Comparison of ENCODE assay signal across 23 cellular contexts in the genomic region with DNA sequence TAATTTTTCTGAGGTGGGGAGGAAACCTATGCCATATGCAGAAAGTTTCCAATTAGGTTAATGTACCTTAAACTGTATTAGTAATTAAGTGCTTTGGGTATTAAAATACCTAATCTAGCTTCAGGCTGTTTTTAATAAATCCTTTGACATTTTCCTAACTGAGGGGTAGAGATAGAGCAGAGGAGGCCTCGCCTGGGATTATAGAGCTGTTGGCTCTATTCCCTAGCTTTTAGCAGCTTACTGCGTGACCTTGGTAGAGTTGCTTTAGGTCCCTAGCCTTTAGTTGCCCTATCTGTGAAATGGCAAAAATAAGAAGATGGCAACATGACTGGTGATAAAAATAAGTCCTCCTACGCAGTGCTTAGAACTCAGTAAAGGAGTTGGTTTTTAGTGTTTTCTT.
"Had no signal": no experiment of that assay in that cellular context is flagged by ENCODE, and none has a peak within 500 bp of the region (broad histone marks: within the 10 kb centered on the region; RNA-seq: fewer than 3 reads in every experiment).

No MANE protein-coding gene starts in this region.

- H3K27ac ChIP-seq: neural progenitor cell, pancreas, prostate gland, right lobe of liver, skin epidermis, spleen, stomach, thoracic aorta, thyroid gland, tibial nerve, upper lobe of left lung, vagina had no signal

- H2AFZ ChIP-seq: neural progenitor cell had no signal

- DNase-seq: naive thymus-derived CD4-positive, alpha-beta T cell; natural killer cell; pancreas; retina; right cardiac atrium; right lobe of liver; spleen; stimulated activated CD4-positive, alpha-beta T cell treated with anti-CD3 and anti-CD28 coated beads, Interleukin-12 subunit alpha, Interleukin-12 subunit beta, amount 100 ng/mL, for 4 hours; stimulated activated CD4-positive, alpha-beta T cell treated with anti-CD3 and anti-CD28 coated beads, Interleukin-1b, Interleukin-23, amount 100 ng/mL, for 48 hours; stimulated activated CD4-positive, alpha-beta T cell treated with anti-CD3 and anti-CD28 coated beads, Interleukin-4, amount 100 ng/mL, for 1 hour; stimulated activated naive B cell treated with anti-CD40 and anti-IgM and Interleukin-4, amounts not matched to agents 10 μg/mL and 1 μg/mL and 100 μg/mL, for 72 hours; stimulated activated naive CD4-positive, alpha-beta T cell treated with Interleukin-2 at 50 U/mL for 16 hours; stomach; trophoblast cell; upper lobe of left lung had no signal

- H3K4me2 ChIP-seq: neural progenitor cell, smooth muscle cell had no signal

- H3K4me3 ChIP-seq: neural progenitor cell, pancreas, prostate gland, right lobe of liver, skin epidermis, smooth muscle cell, spleen, stomach, thoracic aorta, thyroid gland, tibial nerve, upper lobe of left lung, vagina had no signal

- H3K9me3 ChIP-seq: pancreas, prostate gland, right lobe of liver, spleen, stomach, thoracic aorta, thyroid gland, tibial nerve, upper lobe of left lung, vagina had no signal

- H3K4me1 ChIP-seq: pancreas, prostate gland, right lobe of liver, upper lobe of left lung, vagina had no signal

- H3K36me3 ChIP-seq: neural progenitor cell, pancreas, prostate gland, right lobe of liver, spleen, stomach, thoracic aorta, thyroid gland, tibial nerve, upper lobe of left lung, vagina had no signal

- H3K27me3 ChIP-seq: neural progenitor cell, pancreas, right lobe of liver, spleen, stomach, thyroid gland, tibial nerve, upper lobe of left lung, vagina had no signal
